26 cellular contexts compared by ENCODE assay signal in the genomic region with DNA sequence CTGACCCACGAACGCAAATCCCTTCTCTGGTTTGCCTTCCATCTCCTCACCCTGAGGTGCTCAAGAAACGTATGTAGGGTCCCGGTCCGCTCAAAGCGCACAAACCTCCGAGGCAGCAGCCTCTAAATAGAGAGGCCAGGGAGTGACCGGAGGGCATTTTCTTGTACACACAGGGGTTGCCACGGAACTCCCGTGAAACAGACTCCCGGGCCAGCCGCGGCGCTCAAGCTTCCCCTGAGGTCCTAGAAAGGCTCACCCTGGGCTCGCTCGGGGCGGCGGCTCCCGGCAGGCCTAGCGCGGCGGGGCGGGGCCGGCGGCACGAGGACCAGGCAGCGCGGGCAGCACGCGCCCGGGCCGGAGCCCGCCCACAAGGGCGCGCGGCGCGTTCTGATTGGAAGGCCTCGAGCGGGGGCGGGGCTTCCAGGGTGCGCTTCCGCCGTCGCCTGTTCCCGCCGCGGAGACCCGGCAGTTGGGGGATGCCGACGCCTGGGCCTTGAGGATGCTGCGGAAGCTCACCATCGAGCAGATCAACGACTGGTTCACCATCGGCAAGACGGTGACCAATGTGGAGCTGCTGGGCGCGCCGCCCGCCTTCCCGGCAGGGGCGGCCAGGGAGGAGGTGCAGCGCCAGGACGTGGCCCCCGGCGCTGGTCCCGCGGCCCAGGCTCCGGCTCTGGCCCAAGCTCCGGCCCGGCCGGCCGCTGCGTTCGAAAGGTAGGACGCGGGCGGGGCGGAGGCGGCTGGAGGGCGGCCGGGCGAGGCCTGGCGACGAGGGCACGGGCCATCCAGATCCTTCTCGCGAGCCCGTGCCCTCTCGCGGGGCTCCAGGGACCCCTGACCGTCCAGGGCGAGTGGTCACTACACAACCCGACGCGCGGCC. TPM values are rescaled to one million over a fixed set of nuclear protein-coding genes. Genes with fewer than 3 reads are reported as not detected.
DNase-seq lines count a peak whose midpoint lies in the region; ATAC-seq and TF ChIP-seq lines count a peak whose summit lies in the region.
"Had no signal": no experiment of that assay in that cellular context is flagged by ENCODE, and none has a peak within 500 bp of the region (broad histone marks: within the 10 kb centered on the region; RNA-seq: fewer than 3 reads in every experiment).

A gene with protein sequence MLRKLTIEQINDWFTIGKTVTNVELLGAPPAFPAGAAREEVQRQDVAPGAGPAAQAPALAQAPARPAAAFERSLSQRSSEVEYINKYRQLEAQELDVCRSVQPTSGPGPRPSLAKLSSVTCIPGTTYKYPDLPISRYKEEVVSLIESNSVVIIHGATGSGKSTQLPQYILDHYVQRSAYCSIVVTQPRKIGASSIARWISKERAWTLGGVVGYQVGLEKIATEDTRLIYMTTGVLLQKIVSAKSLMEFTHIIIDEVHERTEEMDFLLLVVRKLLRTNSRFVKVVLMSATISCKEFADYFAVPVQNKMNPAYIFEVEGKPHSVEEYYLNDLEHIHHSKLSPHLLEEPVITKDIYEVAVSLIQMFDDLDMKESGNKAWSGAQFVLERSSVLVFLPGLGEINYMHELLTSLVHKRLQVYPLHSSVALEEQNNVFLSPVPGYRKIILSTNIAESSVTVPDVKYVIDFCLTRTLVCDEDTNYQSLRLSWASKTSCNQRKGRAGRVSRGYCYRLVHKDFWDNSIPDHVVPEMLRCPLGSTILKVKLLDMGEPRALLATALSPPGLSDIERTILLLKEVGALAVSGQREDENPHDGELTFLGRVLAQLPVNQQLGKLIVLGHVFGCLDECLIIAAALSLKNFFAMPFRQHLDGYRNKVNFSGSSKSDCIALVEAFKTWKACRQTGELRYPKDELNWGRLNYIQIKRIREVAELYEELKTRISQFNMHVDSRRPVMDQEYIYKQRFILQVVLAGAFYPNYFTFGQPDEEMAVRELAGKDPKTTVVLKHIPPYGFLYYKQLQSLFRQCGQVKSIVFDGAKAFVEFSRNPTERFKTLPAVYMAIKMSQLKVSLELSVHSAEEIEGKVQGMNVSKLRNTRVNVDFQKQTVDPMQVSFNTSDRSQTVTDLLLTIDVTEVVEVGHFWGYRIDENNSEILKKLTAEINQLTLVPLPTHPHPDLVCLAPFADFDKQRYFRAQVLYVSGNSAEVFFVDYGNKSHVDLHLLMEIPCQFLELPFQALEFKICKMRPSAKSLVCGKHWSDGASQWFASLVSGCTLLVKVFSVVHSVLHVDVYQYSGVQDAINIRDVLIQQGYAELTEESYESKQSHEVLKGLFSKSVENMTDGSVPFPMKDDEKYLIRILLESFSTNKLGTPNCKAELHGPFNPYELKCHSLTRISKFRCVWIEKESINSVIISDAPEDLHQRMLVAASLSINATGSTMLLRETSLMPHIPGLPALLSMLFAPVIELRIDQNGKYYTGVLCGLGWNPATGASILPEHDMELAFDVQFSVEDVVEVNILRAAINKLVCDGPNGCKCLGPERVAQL (N-terminal part only) (plus strand): TSS at position 446 of the 880 bp plus-strand sequence. CDS start 54 bp downstream, at position 500.

- intact Hi-C loops in breast epithelium (cut with DNase I; ENCODE audit: low total_unique reads), result no loop called here
- intact Hi-C loops in MCF 10A (cut with micrococcal nuclease), result no loop called here
- intact Hi-C loops in thyroid gland (cut with DNase I), result no loop called here
- intact Hi-C loops in gastrocnemius medialis (cut with DNase I; ENCODE audit: low total_unique reads), result no loop called here

- no TSS peak for BruUV-seq in MCF 10A (replicated peaks; lab: Mats Ljungman, UMichigan)

- peaks cover 7% of the 10 kb centered on the region for H3K27me3 Mint-ChIP-seq in MCF 10A (ENCODE audit: insufficient read depth, unreplicated experiment)
- peaks cover 2 to 10% (median 4%) of the 10 kb centered on the region in 3 donors for H3K27me3 Mint-ChIP-seq in immature natural killer cell (ENCODE audit: low read depth in 3 of 3)

- H3K36me3 Mint-ChIP-seq in MCF 10A (ENCODE audit: insufficient read depth, unreplicated experiment) (peaks cover 6% of the 10 kb centered on the region), immature natural killer cell (no peaks in the 10 kb centered on the region)
- H3K36me3 Mint-ChIP-seq: activated naive CD8-positive, alpha-beta T cell treated with anti-CD3 and anti-CD28 coated beads, Interleukin-2, amount 10 ng/mL, durations not matched to agents 7 days and 5 days had no signal

- H3K36me3 ChIP-seq in breast epithelium (no peaks in the 10 kb centered on the region), thyroid gland (no peaks in the 10 kb centered on the region), gastrocnemius medialis (no peaks in the 10 kb centered on the region)
- H3K36me3 ChIP-seq: BLaER1, upper lobe of left lung had no signal

- POLR2A ChIA-PET in MCF 10A (lab: Yijun Ruan, JAX), result no interaction called here

- WGBS in thyroid gland, 2 donors, result 64 to 74% methylated on average over 55 to 56 of the region's 97 CpGs

- CTCF ChIA-PET in MCF 10A (lab: Yijun Ruan, JAX), result interaction anchor here (0.6 to 2.2 kb wide), 2 partner anchors 53 to 66 kb away, joined by 3 to 7 read pairs; no protein-coding TSS in a partner anchor

- H3K4me1 Mint-ChIP-seq in MCF 10A (ENCODE audit: insufficient read depth, unreplicated experiment) (peaks cover 11% of the 10 kb centered on the region), immature natural killer cell (no peaks in the 10 kb centered on the region)
- H3K4me1 Mint-ChIP-seq: endodermal cell had no signal

- H3K9me3 ChIP-seq in breast epithelium (no peaks in the 10 kb centered on the region), thyroid gland (no peaks in the 10 kb centered on the region), gastrocnemius medialis (no peaks in the 10 kb centered on the region)
- H3K9me3 ChIP-seq: upper lobe of left lung had no signal

- TF ChIP-seq CTCF in breast epithelium (IDR thresholded peaks at IDR 0.05), result no peak
- TF ChIP-seq CTCF in MCF 10A (IDR thresholded peaks at IDR 0.05; ENCODE audit: unreplicated experiment), result no peak
- TF ChIP-seq CTCF in thyroid gland (IDR thresholded peaks at IDR 0.05), result no peak
- TF ChIP-seq CTCF in gastrocnemius medialis (IDR thresholded peaks at IDR 0.05 in 4 of 5, conservative IDR thresholded peaks at IDR 0.05 in 1 of 5), result no peak

- ATAC-seq in HG03196 (IDR thresholded peaks at IDR 0.05; ENCODE audit: unreplicated experiment), result no peak
- no peak for ATAC-seq in gastrocnemius medialis

- no peak within 1 kb of the TSS for H3K27ac ChIP-seq in breast epithelium
- no peak within 1 kb of the TSS for H3K27ac ChIP-seq in thyroid gland
- H3K27ac ChIP-seq in gastrocnemius medialis, result no peak within 1 kb of the TSS
- H3K27ac ChIP-seq: BLaER1 had no signal

- H3K4me1 ChIP-seq in breast epithelium, result no peaks in the 10 kb centered on the region
- H3K4me1 ChIP-seq in thyroid gland, result no peaks in the 10 kb centered on the region
- H3K4me1 ChIP-seq in gastrocnemius medialis, result no peaks in the 10 kb centered on the region
- H3K4me1 ChIP-seq: BLaER1, upper lobe of left lung had no signal

- H3K4me3 ChIP-seq in breast epithelium (peak within 1 kb of the TSS in 2 of 3 donors; percentile 28 to 51), thyroid gland (replicated peaks in 1 of 3) (no peak within 1 kb of the TSS), gastrocnemius medialis (no peak within 1 kb of the TSS)
- H3K4me3 ChIP-seq: BLaER1 had no signal

- TF ChIP-seq POLR2A in breast epithelium (IDR thresholded peaks at IDR 0.05) (no peak), thyroid gland (IDR thresholded peaks at IDR 0.05) (no peak), gastrocnemius medialis (IDR thresholded peaks at IDR 0.05) (no peak)

- in situ Hi-C loops in gastrocnemius medialis (cut with MboI; ENCODE audit: low sequenced_read_pairs in 4 of 4), result no loop called here

- no peaks in the 10 kb centered on the region for H3K9me3 Mint-ChIP-seq in MCF 10A (ENCODE audit: unreplicated experiment)
- H3K9me3 Mint-ChIP-seq in immature natural killer cell, result no peaks in the 10 kb centered on the region
- H3K9me3 Mint-ChIP-seq: activated naive CD8-positive, alpha-beta T cell treated with anti-CD3 and anti-CD28 coated beads, Interleukin-2, amount 10 ng/mL, durations not matched to agents 7 days and 5 days; activated T-helper 1 cell treated with anti-CD3 and anti-CD28 coated beads, Interleukin-12 subunit alpha, Interleukin-12 subunit beta, Interleukin-2, Interleukin-4 antibody, amounts not matched to agents 30 ng/mL and 10 ng/mL and 1 ng/mL, durations not matched to agents 14 hours and 24 hours and 36 hours had no signal

- H3K27me3 ChIP-seq in breast epithelium (peaks cover 0 to 8% of the 10 kb centered on the region in 2 donors), thyroid gland (no peaks in the 10 kb centered on the region), gastrocnemius medialis (peaks cover 0 to 7% (median 0%) of the 10 kb centered on the region in 3 donors)
- H3K27me3 ChIP-seq: BLaER1, upper lobe of left lung had no signal

- DNase-seq in breast epithelium (ENCODE audit: low spot score in 2 of 2) (no peak), MCF 10A (ENCODE audit: unreplicated experiment) (no peak), T-helper 22 cell (ENCODE audit: low read depth) (peak; percentile 4), immature natural killer cell (peak in 2 of 3 donors; percentile 18 to 43), thyroid gland (peak in 1 of 2 donors; percentile 9), gastrocnemius medialis (no peak)
- DNase-seq in activated effector memory CD4-positive, alpha-beta T cell treated with Interleukin-2 at 50 U/mL for 16 hours, result no peak
- DNase-seq: activated CD4-positive, CD25-positive, alpha-beta regulatory T cell treated with anti-CD3 and anti-CD28 coated beads, Interleukin-2, amount 50 U/mL, for 72 hours; activated naive CD8-positive, alpha-beta T cell treated with anti-CD3 and anti-CD28 coated beads, Interleukin-2, amount 10 ng/mL, durations not matched to agents 7 days and 5 days; endodermal cell; KG1; mesenchymal stem cell; NCI-H1694; NCI-H2227 treated with DMSO at 0.1 percent for 48 hours; NCI-H748 treated with DMSO at 0.1 percent for 48 hours; occipital lobe; OCI-M1; SHP77; SW 1271 had no signal

- H3K4me3 Mint-ChIP-seq in MCF 10A (ENCODE audit: unreplicated experiment) (no peak within 1 kb of the TSS), immature natural killer cell (peak within 1 kb of the TSS in 1 of 5 donors; percentile 3)
- H3K4me3 Mint-ChIP-seq: activated naive CD8-positive, alpha-beta T cell treated with anti-CD3 and anti-CD28 coated beads, Interleukin-2, amount 10 ng/mL, durations not matched to agents 7 days and 5 days; activated T-helper 1 cell treated with anti-CD3 and anti-CD28 coated beads, Interleukin-12 subunit alpha, Interleukin-12 subunit beta, Interleukin-2, Interleukin-4 antibody, amounts not matched to agents 30 ng/mL and 10 ng/mL and 1 ng/mL, durations not matched to agents 14 hours and 24 hours and 36 hours; endodermal cell had no signal

- no peak within 1 kb of the TSS for H3K27ac Mint-ChIP-seq in MCF 10A (ENCODE audit: low read depth, unreplicated experiment)
- peak within 1 kb of the TSS in 1 of 6 donors; percentile 78 for H3K27ac Mint-ChIP-seq in immature natural killer cell
- H3K27ac Mint-ChIP-seq: activated naive CD8-positive, alpha-beta T cell treated with anti-CD3 and anti-CD28 coated beads, Interleukin-2, amount 10 ng/mL, durations not matched to agents 7 days and 5 days; activated T-helper 1 cell treated with anti-CD3 and anti-CD28 coated beads, Interleukin-12 subunit alpha, Interleukin-12 subunit beta, Interleukin-2, Interleukin-4 antibody, amounts not matched to agents 30 ng/mL and 10 ng/mL and 1 ng/mL, durations not matched to agents 14 hours and 24 hours and 36 hours; endodermal cell had no signal

RNA-seq across cellular contexts. Expression of the gene that starts here (rescaled TPM):
- total RNA-seq in breast epithelium (1 to 10 TPM in 2 of 3 donors, under 1 TPM in 1; 0.96 to 4.0 (median 2.9) TPM), MCF 10A (2022) (0.40 and 0.91 TPM in 2 replicates), thyroid gland (10 to 100 TPM; 27.4 to 85.1 (median 50.0) TPM), gastrocnemius medialis (1 to 10 TPM in 1 of 4 donors, under 1 TPM in 2, not detected in 1; 0.17 to 1.5 (median 0.31) TPM)
- 1 to 10 TPM; 1.2 to 2.8 (median 1.2) TPM for polyA plus RNA-seq in immature natural killer cell
- total RNA-seq: A673; activated T-helper 1 cell treated with anti-CD3 and anti-CD28 coated beads, Interleukin-12 subunit alpha, Interleukin-12 subunit beta, Interleukin-2, Interleukin-4 antibody, amounts not matched to agents 30 ng/mL and 10 ng/mL and 1 ng/mL, durations not matched to agents 14 hours and 24 hours and 36 hours; endodermal cell; H4; HT-29 had no signal

Comparison
In these comparisons a context has a peak if more than half of its experiments do, and no peak if none do; other contexts are left out.
1. RNA of the gene that starts here (total RNA-seq): 27.4 to 85.1 TPM in thyroid gland; 0.96 to 4.0 TPM in breast epithelium, 0.40 to 0.91 TPM in MCF 10A and 0.17 to 1.5 TPM in gastrocnemius medialis; every median in the first group is over 4 times any median in the second.
2. DNase-seq: peak in T-helper 22 cell (single experiment) and immature natural killer cell (2 of 3); none in breast epithelium (0 of 2), MCF 10A (single experiment), gastrocnemius medialis (0 of 2) and activated effector memory CD4-positive, alpha-beta T cell treated with Interleukin-2 at 50 U/mL for 16 hours (single experiment).
3. H3K4me3 ChIP-seq: peak in breast epithelium (2 of 3); none in thyroid gland (0 of 3) and gastrocnemius medialis (0 of 4).